Comparison of ENCODE assay signal across 12 cellular contexts in genomic region chr1:23964235-23964668, GRCh38. TPM values are rescaled to one million over a fixed set of nuclear protein-coding genes. Genes with fewer than 3 reads are reported as not detected.
DNase-seq lines count a peak whose midpoint lies in the region; ATAC-seq and TF ChIP-seq lines count a peak whose summit lies in the region.
"Had no signal": no experiment of that assay in that cellular context is flagged by ENCODE, and none has a peak within 500 bp of the region (broad histone marks: within the 10 kb centered on the region; RNA-seq: fewer than 3 reads in every experiment).

No MANE protein-coding gene starts in this region.

- POLR2A ChIA-PET in SK-N-SH (lab: Yijun Ruan, JAX): no interaction called here

- H3K4me3 ChIP-seq in SK-N-SH (ENCODE audit: low read depth in 2 of 2, low read length in 1 of 2) (no peak overlapping the region), OCI-LY1 (ENCODE audit: low read depth, low read length, poor library complexity, severe bottlenecking) (no peak overlapping the region), sigmoid colon (no peak overlapping the region)
- H3K4me3 ChIP-seq: HAP-1, lung had no signal

- H3K4me3 Mint-ChIP-seq in dendritic cell treated with granulocyte-macrophage colony-stimulating factor and Interleukin-4, amounts not matched to agents 40 ng/mL and 50 ng/mL, for 4 days: no peak overlapping the region

- peaks cover 0 to 5% of the 10 kb centered on the region in 2 experiments; a peak in 2 of 4 replicates for H3K4me1 ChIP-seq in SK-N-SH (ENCODE audit: control insufficient read depth in 1 of 2, insufficient read depth in 2 of 2, low read depth in 1 of 2, low read length in 1 of 2)
- peaks cover 42% of the 10 kb centered on the region for H3K4me1 ChIP-seq in OCI-LY1 (ENCODE audit: insufficient read depth, low read length, severe bottlenecking)
- H3K4me1 ChIP-seq in sigmoid colon: peaks cover 0 to 37% (median 34%) of the 10 kb centered on the region in 4 donors

- no peaks in the 10 kb centered on the region for H3K9me2 ChIP-seq in SK-N-SH
- H3K9me2 ChIP-seq in OCI-LY1 (ENCODE audit: low read depth, low read length): no peaks in the 10 kb centered on the region

- intact Hi-C loops in dendritic cell treated with granulocyte-macrophage colony-stimulating factor and Interleukin-4, amounts not matched to agents 40 ng/mL and 50 ng/mL, for 4 days (cut with micrococcal nuclease): loop anchor here (10.0 kb wide), 1 partner anchor 159 kb away; the partner anchor contains the start of gene GALE
- intact Hi-C loops in sigmoid colon (cut with DNase I): no loop called here

- no peak for TF ChIP-seq RAD21 in SK-N-SH (IDR thresholded peaks at IDR 0.05; ENCODE audit: low read length)

- H3K27ac ChIP-seq in SK-N-SH (ENCODE audit: low read depth in 2 of 2, low read length in 1 of 2) (peak overlapping the region; percentile 53 to 59), OCI-LY1 (ENCODE audit: low read depth, low read length, poor library complexity, severe bottlenecking) (peak overlapping the region; percentile 43), sigmoid colon (peak overlapping the region; percentile 48 to 87 (median 64))

- H3K9ac ChIP-seq in SK-N-SH (no peak overlapping the region), OCI-LY1 (ENCODE audit: low read length) (no peak overlapping the region)

- CTCF ChIA-PET in SK-N-SH (lab: Yijun Ruan, JAX): interaction anchor here (1.3 to 1.6 kb wide), 2 partner anchors 47 to 190 kb away, joined by 4 read pairs; no protein-coding TSS in a partner anchor

- ATAC-seq in SK-N-SH treated with all-trans-retinoic acid at 6 μM for 48 hours (no peak), HG02981 (IDR thresholded peaks at IDR 0.05; ENCODE audit: unreplicated experiment) (no peak)

- WGBS in SK-N-SH (ENCODE audit: low lambda C conversion rate): 84% methylated on average over 3 of the region's 3 CpGs
- WGBS in sigmoid colon, 2 donors: 65 to 66% methylated on average over 3 of the region's 3 CpGs

- TF ChIP-seq EP300 in SK-N-SH (IDR thresholded peaks at IDR 0.05; ENCODE audit: borderline replicate concordance in 1 of 2, low read depth in 1 of 2, low read length in 1 of 2) (no peak), sigmoid colon (IDR thresholded peaks at IDR 0.05) (peak in 2 of 4 donors; percentile 45 to 78)

- H3K9me3 Mint-ChIP-seq in dendritic cell treated with granulocyte-macrophage colony-stimulating factor and Interleukin-4, amounts not matched to agents 40 ng/mL and 50 ng/mL, for 4 days: no peaks in the 10 kb centered on the region

- H3K4me2 ChIP-seq in SK-N-SH: no peak overlapping the region
- no peak overlapping the region for H3K4me2 ChIP-seq in OCI-LY1 (ENCODE audit: low read length)

- peaks cover 71% of the 10 kb centered on the region for H3F3A ChIP-seq in SK-N-SH (replicated peaks; ENCODE audit: insufficient read depth)
- H3F3A ChIP-seq in OCI-LY1 (ENCODE audit: insufficient read depth, low read length): peaks cover 46% of the 10 kb centered on the region

- H3K36me3 Mint-ChIP-seq in dendritic cell treated with granulocyte-macrophage colony-stimulating factor and Interleukin-4, amounts not matched to agents 40 ng/mL and 50 ng/mL, for 4 days (ENCODE audit: low read depth): peaks cover 72% of the 10 kb centered on the region

- H3K27me3 Mint-ChIP-seq in dendritic cell treated with granulocyte-macrophage colony-stimulating factor and Interleukin-4, amounts not matched to agents 40 ng/mL and 50 ng/mL, for 4 days: no peaks in the 10 kb centered on the region

- H3K36me3 ChIP-seq in SK-N-SH (replicated peaks in 1 of 2; ENCODE audit: control insufficient read depth in 1 of 2, insufficient read depth in 2 of 2, low read length in 1 of 2): peaks cover 72 to 76% of the 10 kb centered on the region in 2 experiments
- H3K36me3 ChIP-seq in OCI-LY1 (ENCODE audit: insufficient read depth, low read length): peaks cover 86% of the 10 kb centered on the region
- peaks cover 0 to 57% (median 4%) of the 10 kb centered on the region in 4 donors for H3K36me3 ChIP-seq in sigmoid colon

- H3K4me1 Mint-ChIP-seq in dendritic cell treated with granulocyte-macrophage colony-stimulating factor and Interleukin-4, amounts not matched to agents 40 ng/mL and 50 ng/mL, for 4 days (ENCODE audit: low read depth): peaks cover 22% of the 10 kb centered on the region

- no peak for TF ChIP-seq CTCF in SK-N-SH (IDR thresholded peaks at IDR 0.05)
- TF ChIP-seq CTCF in OCI-LY1 (IDR thresholded peaks at IDR 0.05; ENCODE audit: low read length): no peak
- TF ChIP-seq CTCF in sigmoid colon (IDR thresholded peaks at IDR 0.05): no peak

- DNase-seq in SK-N-SH (no peak), sigmoid colon (no peak), NOMO-1 treated with dmso at 0.1 percent for 144 hours (lab: John Stamatoyannopoulos, UW; ENCODE audit: unreplicated experiment) (no peak), nucleus accumbens (lab: John Stamatoyannopoulos, UW) (no peak)
- DNase-seq: stimulated activated CD4-positive, alpha-beta T cell treated with anti-CD3 and anti-CD28 coated beads, Interleukin-4, amount 100 ng/mL, for 24 hours had no signal

- no peaks in the 10 kb centered on the region for H3K9me3 ChIP-seq in SK-N-SH
- no peaks in the 10 kb centered on the region for H3K9me3 ChIP-seq in OCI-LY1 (ENCODE audit: low read length)
- no peaks in the 10 kb centered on the region for H3K9me3 ChIP-seq in sigmoid colon
- H3K9me3 ChIP-seq: HAP-1 had no signal

- no peak for TF ChIP-seq POLR2A in sigmoid colon (IDR thresholded peaks at IDR 0.05)

- peaks cover 90% of the 10 kb centered on the region for H3K79me2 ChIP-seq in SK-N-SH (ENCODE audit: insufficient read depth)
- peaks cover 20% of the 10 kb centered on the region for H3K79me2 ChIP-seq in OCI-LY1 (ENCODE audit: insufficient read depth, low read length)

- H2AFZ ChIP-seq in SK-N-SH (ENCODE audit: low read depth) (no peak overlapping the region), OCI-LY1 (ENCODE audit: low read length) (no peak overlapping the region)

- H3K27ac Mint-ChIP-seq in dendritic cell treated with granulocyte-macrophage colony-stimulating factor and Interleukin-4, amounts not matched to agents 40 ng/mL and 50 ng/mL, for 4 days: peak overlapping the region; percentile 25

- H4K20me1 ChIP-seq in SK-N-SH (ENCODE audit: insufficient read depth): peaks cover 19% of the 10 kb centered on the region
- no peaks in the 10 kb centered on the region for H4K20me1 ChIP-seq in OCI-LY1 (ENCODE audit: insufficient read depth, low read length)

- H3K27me3 ChIP-seq in SK-N-SH (ENCODE audit: insufficient read depth): no peaks in the 10 kb centered on the region
- H3K27me3 ChIP-seq in OCI-LY1 (ENCODE audit: insufficient read depth, low read length): no peaks in the 10 kb centered on the region
- no peaks in the 10 kb centered on the region for H3K27me3 ChIP-seq in sigmoid colon

TF ChIP-seq in SK-N-SH, 30 proteins besides CTCF, POLR2A, EP300 and RAD21 (continues in another document):
- TF ChIP-seq JUND (IDR thresholded peaks at IDR 0.05) (0 out of 2 replicates have a peak, but pooled peaks have one; percentile 2), SMC3 (IDR thresholded peaks at IDR 0.05; ENCODE audit: low read depth, low read length) (no peak)

TF ChIP-seq in SK-N-SH treated with all-trans-retinoic acid at 6 μM for 48 hours, 23 proteins besides CTCF, POLR2A, EP300 and RAD21:
- no peak for TF ChIP-seq ZFP3 (CRISPR knock-in tag; IDR thresholded peaks at IDR 0.05)
- TF ChIP-seq TOX (CRISPR knock-in tag; IDR thresholded peaks at IDR 0.05; ENCODE audit: borderline replicate concordance): no peak
- no peak for TF ChIP-seq BACH2 (CRISPR knock-in tag; IDR thresholded peaks at IDR 0.05; ENCODE audit: borderline replicate concordance)
- no peak for TF ChIP-seq OSR1 (CRISPR knock-in tag; IDR thresholded peaks at IDR 0.05)
- no peak for TF ChIP-seq TCF4 (CRISPR knock-in tag; IDR thresholded peaks at IDR 0.05; ENCODE audit: borderline replicate concordance)
- no peak for TF ChIP-seq PPARA (CRISPR knock-in tag; IDR thresholded peaks at IDR 0.05; ENCODE audit: borderline replicate concordance)
- no peak for TF ChIP-seq ZNF8 (CRISPR knock-in tag; IDR thresholded peaks at IDR 0.05)

RNA-seq across cellular contexts. Expression of gene PNRC2, which starts 4.6 kb away (rescaled TPM):
- polyA plus RNA-seq in SK-N-SH (2012; rRNA removed): 43.8 and 55.2 TPM in 2 replicates
- polyA plus RNA-seq in SK-N-SH (2012; cell fraction: cytosol; rRNA removed): 54.6 and 58.1 TPM in 2 replicates
- polyA plus RNA-seq in SK-N-SH (2012; cell fraction: nucleus; rRNA removed): 46.8 and 46.9 TPM in 2 replicates
- 100 to 1,000 TPM; 111 to 198 (median 154) TPM for total RNA-seq in sigmoid colon
- 100 to 1,000 TPM; 104 to 223 (median 162) TPM for polyA plus RNA-seq in sigmoid colon

RNA-seq across cellular contexts. Expression of gene SRSF10, which starts 15.9 kb away (rescaled TPM):
- polyA plus RNA-seq in SK-N-SH (2012; rRNA removed) (79.8 and 81.8 TPM in 2 replicates), sigmoid colon (10 to 100 TPM; 42.6 to 61.5 (median 55.9) TPM)
- polyA plus RNA-seq in SK-N-SH (2012; cell fraction: cytosol; rRNA removed): 74.3 and 75.6 TPM in 2 replicates
- polyA plus RNA-seq in SK-N-SH (2012; cell fraction: nucleus; rRNA removed): 110 and 164 TPM in 2 replicates
- total RNA-seq in sigmoid colon: 100 to 1,000 TPM in 1 of 4 donors, 10 to 100 TPM in 3; 80.6 to 105 (median 93.9) TPM

RNA-seq across cellular contexts. Expression of gene CNR2, which starts 51.1 kb away (rescaled TPM):
- not detected in 2 replicates for polyA plus RNA-seq in SK-N-SH (2012; rRNA removed)
- not detected in 2 replicates for polyA plus RNA-seq in SK-N-SH (2012; cell fraction: cytosol; rRNA removed)
- polyA plus RNA-seq in SK-N-SH (2012; cell fraction: nucleus; rRNA removed): 0.01 TPM in 1 of 2 replicates, not detected in the other
- total RNA-seq in sigmoid colon: not detected
- polyA plus RNA-seq in sigmoid colon: 1 to 10 TPM in 1 of 3 donors, under 1 TPM in 1, not detected in 1; 0.23 to 4.2 TPM
- polyA plus RNA-seq: AG04450 had no signal
